ENCODE assay signal across 10 cellular contexts in the genomic region with DNA sequence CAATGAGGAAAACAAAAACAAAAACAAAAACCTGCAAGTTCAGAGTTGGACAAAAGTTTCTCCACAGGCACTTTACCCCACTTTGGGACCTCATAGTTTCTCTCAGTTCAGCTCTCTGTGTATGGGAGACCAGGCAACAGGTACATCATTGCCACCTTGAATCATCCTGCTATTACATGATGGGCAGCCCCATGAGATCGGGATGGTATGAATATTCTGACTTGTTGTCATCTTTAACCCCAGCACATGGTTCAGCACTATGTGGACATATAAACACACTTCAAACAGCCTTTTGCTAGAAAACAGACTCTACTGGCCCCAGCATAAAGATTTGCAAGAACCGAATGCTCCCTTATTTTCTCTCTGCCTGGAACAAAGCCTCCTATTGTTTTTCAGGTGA.
DNase-seq lines count a peak whose midpoint lies in the region; ATAC-seq and TF ChIP-seq lines count a peak whose summit lies in the region.
"Had no signal": no experiment of that assay in that cellular context is flagged by ENCODE, and none has a peak within 500 bp of the region (broad histone marks: within the 10 kb centered on the region; RNA-seq: fewer than 3 reads in every experiment).

No MANE protein-coding gene starts in this region.

- no peak overlapping the region for H3K27ac ChIP-seq in KMS-11
- no peak overlapping the region for H3K27ac ChIP-seq in MM.1S (ENCODE audit: low read length)
- no peak overlapping the region for H3K27ac ChIP-seq in ovary
- H3K27ac ChIP-seq: BLaER1 treated with 17β-estradiol and CSF1 and Interleukin-3, amounts not matched to agents 10 nM and 100 nM; pancreas had no signal

- H3K36me3 ChIP-seq in KMS-11 (ENCODE audit: insufficient read depth) (no peaks in the 10 kb centered on the region), MM.1S (replicated peaks; ENCODE audit: insufficient read depth, low read length) (no peaks in the 10 kb centered on the region), ovary (no peaks in the 10 kb centered on the region)
- H3K36me3 ChIP-seq: BLaER1 treated with 17β-estradiol and CSF1 and Interleukin-3, amounts not matched to agents 10 nM and 100 nM; pancreas had no signal

- no peak overlapping the region for H3K9ac ChIP-seq in KMS-11
- H3K9ac ChIP-seq in MM.1S (ENCODE audit: low read length) = no peak overlapping the region
- H3K9ac ChIP-seq: BLaER1 treated with 17β-estradiol and CSF1 and Interleukin-3, amounts not matched to agents 10 nM and 100 nM had no signal

- H3K27ac Mint-ChIP-seq in nephron progenitor cell (peak overlapping the region; percentile 93), type B pancreatic cell (peak overlapping the region; percentile 34)

- intact Hi-C loops in ovary (cut with DNase I) = no loop called here

- WGBS in ovary, 3 donors = 78 to 84% (median 81%) methylated on average over 2 of the region's 2 CpGs

- peak overlapping the region; percentile 23; the same call in 1 of the 2 replicates for H3K4me2 ChIP-seq in KMS-11
- H3K4me2 ChIP-seq in MM.1S (ENCODE audit: low read depth, low read length) = no peak overlapping the region

- H3K4me1 Mint-ChIP-seq in nephron progenitor cell = peaks cover 66% of the 10 kb centered on the region
- H3K4me1 Mint-ChIP-seq in type B pancreatic cell (ENCODE audit: unreplicated experiment) = peaks cover 36% of the 10 kb centered on the region

- H4K20me1 ChIP-seq in KMS-11 (ENCODE audit: insufficient read depth) = no peaks in the 10 kb centered on the region
- H4K20me1 ChIP-seq in MM.1S (ENCODE audit: insufficient read depth, low read length) = no peaks in the 10 kb centered on the region

- H3K9me2 ChIP-seq in MM.1S (replicated peaks; ENCODE audit: insufficient read depth, low read length) = no peaks in the 10 kb centered on the region

- H2AFZ ChIP-seq in KMS-11 (ENCODE audit: low read depth) = 0 out of 2 replicates have a peak overlapping the region, but pooled peaks have one; percentile 14
- no peak overlapping the region for H2AFZ ChIP-seq in MM.1S (ENCODE audit: low read length)

- no peak for ATAC-seq in GM18511 (IDR thresholded peaks at IDR 0.05; ENCODE audit: unreplicated experiment)

- H3K36me3 Mint-ChIP-seq in nephron progenitor cell (ENCODE audit: low read depth) (peaks cover 3% of the 10 kb centered on the region), type B pancreatic cell (no peaks in the 10 kb centered on the region)

- H3K9me3 Mint-ChIP-seq in nephron progenitor cell = no peaks in the 10 kb centered on the region
- no peaks in the 10 kb centered on the region for H3K9me3 Mint-ChIP-seq in type B pancreatic cell

- peak; percentile 16 for DNase-seq in choroid plexus epithelial cell (ENCODE audit: low read depth)
- no peak for DNase-seq in nephron progenitor cell
- DNase-seq in type B pancreatic cell (ENCODE audit: extremely low spot score, unreplicated experiment) = no peak
- no peak for DNase-seq in MM.1S
- no peak for DNase-seq in ovary
- DNase-seq: activated CD4-positive, alpha-beta T cell treated with anti-CD3 and anti-CD28 coated beads, Interleukin-2, amount 50 U/mL, for 48 hours had no signal

- no peak for TF ChIP-seq POLR2A in ovary (IDR thresholded peaks at IDR 0.05)

- H3K9me3 ChIP-seq in MM.1S (replicated peaks; ENCODE audit: insufficient read depth, low read length) (no peaks in the 10 kb centered on the region), ovary (no peaks in the 10 kb centered on the region)
- H3K9me3 ChIP-seq: pancreas had no signal

- peaks cover under 1% of the 10 kb centered on the region for H3K27me3 Mint-ChIP-seq in nephron progenitor cell (ENCODE audit: low read depth, poor library complexity)
- H3K27me3 Mint-ChIP-seq in type B pancreatic cell = peaks cover 4% of the 10 kb centered on the region

- H3K27me3 ChIP-seq in KMS-11 (ENCODE audit: insufficient read depth, low read depth) = no peaks in the 10 kb centered on the region
- no peaks in the 10 kb centered on the region for H3K27me3 ChIP-seq in MM.1S (replicated peaks; ENCODE audit: insufficient read depth, low read length)
- H3K27me3 ChIP-seq in ovary = no peaks in the 10 kb centered on the region
- H3K27me3 ChIP-seq: pancreas had no signal

- H3F3A ChIP-seq in MM.1S (ENCODE audit: insufficient read depth, low read length) = no peaks in the 10 kb centered on the region

- no peak for TF ChIP-seq CTCF in KMS-11 (conservative IDR thresholded peaks at IDR 0.05; ENCODE audit: low read depth, low read length)
- no peak for TF ChIP-seq CTCF in choroid plexus epithelial cell (conservative IDR thresholded peaks at IDR 0.05; ENCODE audit: low read depth, low read length)
- no peak for TF ChIP-seq CTCF in nephron progenitor cell (IDR thresholded peaks at IDR 0.05)
- no peak for TF ChIP-seq CTCF in type B pancreatic cell (conservative IDR thresholded peaks at IDR 0.05)
- TF ChIP-seq CTCF in MM.1S (IDR thresholded peaks at IDR 0.05; ENCODE audit: low read length) = no peak
- no peak for TF ChIP-seq CTCF in ovary (IDR thresholded peaks at IDR 0.05)

- H3K4me3 Mint-ChIP-seq in nephron progenitor cell (peak overlapping the region; percentile 61), type B pancreatic cell (peak overlapping the region; percentile 33)

- TF ChIP-seq EP300 in ovary (IDR thresholded peaks at IDR 0.05) = no peak

- H3K4me1 ChIP-seq in KMS-11 (ENCODE audit: low read depth, poor library complexity, severe bottlenecking) = peaks cover 7% of the 10 kb centered on the region
- H3K4me1 ChIP-seq in MM.1S (ENCODE audit: low read length) = no peaks in the 10 kb centered on the region
- H3K4me1 ChIP-seq in ovary (ENCODE audit: insufficient read depth) = no peaks in the 10 kb centered on the region
- H3K4me1 ChIP-seq: pancreas had no signal

- H3K79me2 ChIP-seq in KMS-11 (ENCODE audit: insufficient read depth, low read depth) (no peaks in the 10 kb centered on the region), MM.1S (ENCODE audit: low read length) (no peaks in the 10 kb centered on the region)

- no peak overlapping the region for H3K4me3 ChIP-seq in KMS-11 (IDR thresholded peaks at IDR 0.05; ENCODE audit: insufficient read depth, low read depth, low read length)
- no peak overlapping the region for H3K4me3 ChIP-seq in choroid plexus epithelial cell (ENCODE audit: low read depth, low read length)
- no peak overlapping the region for H3K4me3 ChIP-seq in MM.1S (ENCODE audit: low read length)
- no peak overlapping the region for H3K4me3 ChIP-seq in ovary
- H3K4me3 ChIP-seq: BLaER1 treated with 17β-estradiol and CSF1 and Interleukin-3, amounts not matched to agents 10 nM and 100 nM; pancreas had no signal
